ENCODE assay signal across 9 cellular contexts in genomic region chr7:156764016-156764669, GRCh38.
A peak's percentile ranks its signal among the peaks of the same experiment; 100 is the strongest.
DNase-seq lines count a peak whose midpoint lies in the region; ATAC-seq and TF ChIP-seq lines count a peak whose summit lies in the region.
"Had no signal": no experiment of that assay in that cellular context is flagged by ENCODE, and none has a peak within 500 bp of the region (broad histone marks: within the 10 kb centered on the region; RNA-seq: fewer than 3 reads in every experiment).

No MANE protein-coding gene starts in this region.

- H3K27ac ChIP-seq in caudate nucleus (ENCODE audit: low read depth, low read length) (no peak overlapping the region), upper lobe of right lung (no peak overlapping the region)

- peak; percentile 51 for ATAC-seq in activated CD4-positive, alpha-beta T cell treated with anti-CD3 and anti-CD28 coated beads for 36 hours
- ATAC-seq in left lobe of liver: peak; percentile 99
- ATAC-seq in upper lobe of right lung: peak; percentile 97
- ATAC-seq in GM21717 (IDR thresholded peaks at IDR 0.05; ENCODE audit: unreplicated experiment): no peak
- ATAC-seq in HG03196 (IDR thresholded peaks at IDR 0.05; ENCODE audit: unreplicated experiment): no peak

- H3K9me3 ChIP-seq in upper lobe of right lung: no peaks in the 10 kb centered on the region

- no peaks in the 10 kb centered on the region for H3K27me3 Mint-ChIP-seq in activated CD4-positive, alpha-beta T cell treated with anti-CD3 and anti-CD28 coated beads for 36 hours
- H3K27me3 Mint-ChIP-seq: CD4-positive, CD25-positive, alpha-beta regulatory T cell had no signal

- no peak overlapping the region for H3K4me3 Mint-ChIP-seq in activated CD4-positive, alpha-beta T cell treated with anti-CD3 and anti-CD28 coated beads for 36 hours
- H3K4me3 Mint-ChIP-seq: CD4-positive, CD25-positive, alpha-beta regulatory T cell had no signal

- no peak overlapping the region for H3K4me3 ChIP-seq in upper lobe of right lung

- H3K27ac Mint-ChIP-seq in activated CD4-positive, alpha-beta T cell treated with anti-CD3 and anti-CD28 coated beads for 36 hours: no peak overlapping the region

- peaks cover 32% of the 10 kb centered on the region for H3K36me3 Mint-ChIP-seq in activated CD4-positive, alpha-beta T cell treated with anti-CD3 and anti-CD28 coated beads for 36 hours (ENCODE audit: low read depth)

- no peaks in the 10 kb centered on the region for H3K27me3 ChIP-seq in upper lobe of right lung

- CTCF ChIA-PET in activated CD4-positive, alpha-beta T cell treated with anti-CD3 and anti-CD28 coated beads for 36 hours (lab: Charles Lee): no interaction called here

- H3K4me1 ChIP-seq in upper lobe of right lung: peaks cover 8% of the 10 kb centered on the region

- peak; percentile 35 for DNase-seq in activated CD4-positive, alpha-beta T cell treated with anti-CD3 and anti-CD28 coated beads for 36 hours
- DNase-seq in activated CD4-positive, alpha-beta T cell treated with anti-CD3 and anti-CD28 coated beads, Interleukin-2, amount 50 U/mL, for 48 hours: no peak
- DNase-seq in NCI-H524 (lab: John Stamatoyannopoulos, UW) (peak; percentile 27 to 75), caudate nucleus (lab: John Stamatoyannopoulos, UW) (peak in 49 of 61 donors; percentile 6 to 81 (median 41)), left lobe of liver (ENCODE audit: low spot score) (peak; percentile 75), upper lobe of right lung (peak; percentile 79)
- DNase-seq: CD4-positive, CD25-positive, alpha-beta regulatory T cell had no signal

- intact Hi-C loops in activated CD4-positive, alpha-beta T cell treated with anti-CD3 and anti-CD28 coated beads for 36 hours (cut with DNase I, micrococcal nuclease): no loop called here
- intact Hi-C loops in upper lobe of right lung (cut with DNase I): no loop called here

- H3K4me1 Mint-ChIP-seq in activated CD4-positive, alpha-beta T cell treated with anti-CD3 and anti-CD28 coated beads for 36 hours: peaks cover 12% of the 10 kb centered on the region

- TF ChIP-seq CTCF in upper lobe of right lung (IDR thresholded peaks at IDR 0.05): peak; percentile 72

- POLR2A ChIA-PET in activated CD4-positive, alpha-beta T cell treated with anti-CD3 and anti-CD28 coated beads for 36 hours (lab: Charles Lee): no interaction called here

- peaks cover 10% of the 10 kb centered on the region for H3K9me3 Mint-ChIP-seq in activated CD4-positive, alpha-beta T cell treated with anti-CD3 and anti-CD28 coated beads for 36 hours (ENCODE audit: low read depth)

- H3K36me3 ChIP-seq in upper lobe of right lung: no peaks in the 10 kb centered on the region

Comparison
In these comparisons a context has a peak if more than half of its experiments do, and no peak if none do; other contexts are left out.
1. DNase-seq: peak in activated CD4-positive, alpha-beta T cell treated with anti-CD3 and anti-CD28 coated beads for 36 hours (single experiment), NCI-H524 (2 of 2), caudate nucleus (49 of 61), left lobe of liver (single experiment) and upper lobe of right lung (single experiment); none in activated CD4-positive, alpha-beta T cell treated with anti-CD3 and anti-CD28 coated beads, Interleukin-2, amount 50 U/mL, for 48 hours (0 of 2).
2. ATAC-seq: peak in activated CD4-positive, alpha-beta T cell treated with anti-CD3 and anti-CD28 coated beads for 36 hours (single experiment), left lobe of liver (single experiment) and upper lobe of right lung (single experiment); none in GM21717 (single experiment) and HG03196 (single experiment).